ENCODE assay signal across 11 cellular contexts in the genomic region with DNA sequence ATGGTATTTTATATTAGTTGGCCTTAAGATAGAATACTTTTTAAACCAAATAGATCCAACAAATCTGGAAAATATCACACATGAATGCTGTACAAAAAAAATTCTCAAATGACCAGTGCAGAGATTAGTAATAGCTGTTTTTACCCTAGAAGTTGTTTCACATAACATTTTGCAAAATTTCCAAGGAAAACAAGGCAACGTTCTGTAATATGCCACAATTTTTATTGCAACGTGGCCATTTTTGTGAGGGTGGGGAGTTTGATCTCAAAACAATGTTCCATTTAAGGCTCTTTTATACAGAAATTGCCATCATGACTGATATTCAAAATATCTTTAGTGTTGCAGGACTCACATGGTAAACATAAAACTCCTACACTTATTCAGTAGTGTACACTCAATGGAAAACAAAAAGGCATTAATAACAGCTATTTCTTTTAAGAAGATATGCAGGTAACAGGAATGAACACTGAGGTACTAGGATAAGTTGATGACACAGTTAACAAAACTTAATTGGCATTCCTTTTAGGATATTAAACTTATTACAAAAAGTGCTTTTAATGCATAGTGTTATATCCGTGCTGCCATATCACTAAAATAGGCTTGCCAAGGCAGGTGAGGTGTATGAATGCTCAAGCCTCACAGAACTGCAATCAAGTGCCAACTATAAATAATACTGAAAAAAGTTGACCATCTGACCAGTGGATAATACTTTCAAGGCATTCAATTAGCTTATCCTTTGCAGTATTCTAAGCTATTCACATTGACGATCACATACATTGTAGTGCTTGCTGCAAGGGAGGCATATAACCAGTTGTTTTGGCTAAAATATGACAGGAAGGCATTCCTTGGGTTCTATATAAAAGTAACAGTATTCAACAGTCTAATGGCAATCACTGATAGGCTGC. TPM values are rescaled to one million over a fixed set of nuclear protein-coding genes. Genes with fewer than 3 reads are reported as not detected.
DNase-seq lines count a peak whose midpoint lies in the region; ATAC-seq and TF ChIP-seq lines count a peak whose summit lies in the region.
"Had no signal": no experiment of that assay in that cellular context is flagged by ENCODE, and none has a peak within 500 bp of the region (broad histone marks: within the 10 kb centered on the region; RNA-seq: fewer than 3 reads in every experiment).

No MANE protein-coding gene starts in this region.

- 43 to 50% (median 47%) methylated on average over 4 of the region's 4 CpGs for WGBS in heart left ventricle, 4 donors
- 66 to 72% methylated on average over 4 of the region's 4 CpGs for WGBS in transverse colon (ENCODE audit: low coverage in 1 of 2), 2 donors

- TF ChIP-seq POLR2A in heart left ventricle (IDR thresholded peaks at IDR 0.05): no peak
- no peak for TF ChIP-seq POLR2A in transverse colon (IDR thresholded peaks at IDR 0.05)

- H3K27me3 ChIP-seq in heart left ventricle: no peaks in the 10 kb centered on the region
- H3K27me3 ChIP-seq in brain microvascular endothelial cell (replicated peaks): no peaks in the 10 kb centered on the region
- H3K27me3 ChIP-seq in transverse colon: no peaks in the 10 kb centered on the region
- H3K27me3 ChIP-seq: left lung, spleen had no signal

- in situ Hi-C loops in brain microvascular endothelial cell (cut with HindIII; ENCODE audit: low pct_ligation_motif_present, low sequenced_read_pairs) (no loop called here), transverse colon (cut with MboI; ENCODE audit: low pct_ligation_motif_present in 1 of 4, low pct_unique_long_range_greater_than_20kb in 1 of 4, low sequenced_read_pairs in 3 of 4) (loop anchor here in 1 of 4 donors (25.0 kb wide), 1 partner anchor 700 kb away; a partner anchor contains a TSS)

- peak overlapping the region; percentile 51 to 100 (median 98) for H3K27ac ChIP-seq in heart left ventricle
- H3K27ac ChIP-seq in brain microvascular endothelial cell: peak overlapping the region; percentile 72
- H3K27ac ChIP-seq in transverse colon: peak overlapping the region; percentile 94 to 98 (median 96)

- TF ChIP-seq CTCF in heart left ventricle (IDR thresholded peaks at IDR 0.05): no peak
- no peak for TF ChIP-seq CTCF in brain microvascular endothelial cell (IDR thresholded peaks at IDR 0.05; ENCODE audit: low read depth, low read length, missing control alignments)
- TF ChIP-seq CTCF in transverse colon (IDR thresholded peaks at IDR 0.05): no peak

- H3K4me1 ChIP-seq in heart left ventricle (peaks cover 0 to 50% (median 27%) of the 10 kb centered on the region in 12 donors), transverse colon (peaks cover 6 to 49% (median 16%) of the 10 kb centered on the region in 4 donors)

- ATAC-seq in heart left ventricle (no peak), Right ventricle myocardium superior (ENCODE audit: poor library complexity) (no peak)
- ATAC-seq: left lung had no signal

- no peak for TF ChIP-seq EP300 in transverse colon (IDR thresholded peaks at IDR 0.05; ENCODE audit: low read depth)

- DNase-seq in heart left ventricle (no peak), Right ventricle myocardium superior (no peak), brain microvascular endothelial cell (no peak), myocyte (ENCODE audit: low read depth) (peak; percentile 31), transverse colon (no peak), HK-2 (ENCODE audit: unreplicated experiment) (no peak), DMS153 treated with DMSO at 0.1 percent for 48 hours (lab: John Stamatoyannopoulos, UW; ENCODE audit: unreplicated experiment) (no peak), A172 (ENCODE audit: low spot score) (no peak)
- DNase-seq: GF-D8, left lung, spleen had no signal

- intact Hi-C loops in heart left ventricle (cut with DNase I): loop anchor here in 2 of 10 donors (5.0 to 10.0 kb wide), 4 partner anchors 85 to 335 kb away; a partner anchor contains a TSS
- intact Hi-C loops in Right ventricle myocardium superior (cut with DNase I): no loop called here
- intact Hi-C loops in transverse colon (cut with DNase I; ENCODE audit: low total_unique reads): no loop called here

- H3K36me3 ChIP-seq in heart left ventricle (peaks cover 0 to 25% (median 8%) of the 10 kb centered on the region in 9 donors), brain microvascular endothelial cell (replicated peaks) (peaks cover 10% of the 10 kb centered on the region), transverse colon (no peaks in the 10 kb centered on the region)
- H3K36me3 ChIP-seq: left lung had no signal

- H3K9me3 ChIP-seq in heart left ventricle (no peaks in the 10 kb centered on the region), transverse colon (no peaks in the 10 kb centered on the region)
- H3K9me3 ChIP-seq: left lung, spleen had no signal

- H3K4me3 ChIP-seq in heart left ventricle (peak overlapping the region in 10 of 12 donors; percentile 67 to 95 (median 88)), brain microvascular endothelial cell (ENCODE audit: low read depth, low read length) (no peak overlapping the region), transverse colon (peak overlapping the region in 1 of 4 donors; percentile 9)
- H3K4me3 ChIP-seq: left lung, spleen had no signal

RNA-seq across cellular contexts. Expression of a gene that starts 2.3 kb away (rescaled TPM):
- total RNA-seq in heart left ventricle: 1,000 to 10,000 TPM in 2 of 9 donors, 100 to 1,000 TPM in 7; 381 to 1,097 (median 604) TPM
- 100 to 1,000 TPM; 381 to 556 TPM for polyA plus RNA-seq in heart left ventricle
- total RNA-seq in Right ventricle myocardium superior: 363 TPM
- total RNA-seq in myocyte: 623 and 628 TPM in 2 replicates
- 153 TPM for polyA plus RNA-seq in myocyte (2012)
- total RNA-seq in transverse colon: 100 to 1,000 TPM in 1 of 4 donors, 10 to 100 TPM in 3; 30.4 to 108 (median 44.9) TPM
- 110 and 143 TPM in 2 replicates for total RNA-seq in A172 (2014; rRNA removed; shearing (Covaris generic))
